ENCODE assay signal across 8 cellular contexts in the genomic region with DNA sequence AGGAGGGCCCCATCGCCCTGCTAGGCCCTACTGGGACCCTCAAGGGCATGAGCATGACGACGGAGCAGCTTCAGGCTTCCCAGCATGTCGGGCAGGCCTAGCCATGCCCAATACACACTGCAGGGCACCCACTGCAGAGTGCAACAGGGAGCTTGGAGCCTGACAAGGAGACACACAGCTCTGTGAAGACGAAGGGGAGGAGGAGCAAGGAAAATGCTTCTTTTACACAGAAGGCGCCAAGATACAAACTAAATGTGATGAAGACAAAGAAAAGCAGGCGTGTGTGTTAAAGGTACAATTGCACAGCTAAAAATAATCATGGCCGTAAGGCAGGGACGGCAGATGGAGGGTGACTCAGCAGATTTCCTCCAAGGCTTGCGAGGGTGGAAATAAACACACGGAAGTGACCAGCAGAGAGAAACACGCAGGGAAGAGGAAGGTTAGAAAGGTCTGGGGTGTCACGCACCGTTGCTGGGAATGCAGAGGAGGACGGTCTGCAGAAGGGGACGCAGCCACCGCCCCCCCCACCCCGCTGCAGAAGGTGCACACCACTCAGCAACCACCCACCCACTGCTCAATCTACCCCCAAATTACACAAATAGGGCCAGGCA.
DNase-seq lines count a peak whose midpoint lies in the region; ATAC-seq and TF ChIP-seq lines count a peak whose summit lies in the region.

No MANE protein-coding gene starts in this region.

- H3K9me2 ChIP-seq in SK-N-SH: no peaks in the 10 kb centered on the region

- H3K27ac ChIP-seq in SK-N-SH (ENCODE audit: low read depth in 2 of 2, low read length in 1 of 2): peak overlapping the region; percentile 75 to 86
- H3K27ac ChIP-seq in endodermal cell (ENCODE audit: low read depth, low read length): peak overlapping the region; percentile 84
- peak overlapping the region; percentile 56 for H3K27ac ChIP-seq in urinary bladder (ENCODE audit: low read depth)

- ATAC-seq in HG03571 (IDR thresholded peaks at IDR 0.05; ENCODE audit: unreplicated experiment) (no peak), GM18909 (IDR thresholded peaks at IDR 0.05; ENCODE audit: poor library complexity, unreplicated experiment) (no peak)

- peaks cover 16% of the 10 kb centered on the region for H4K20me1 ChIP-seq in SK-N-SH (ENCODE audit: insufficient read depth)

- H3K4me1 ChIP-seq in SK-N-SH (ENCODE audit: control insufficient read depth in 1 of 2, insufficient read depth in 2 of 2, low read depth in 1 of 2, low read length in 1 of 2) (peaks cover 35 to 51% of the 10 kb centered on the region in 2 experiments; a peak in 3 of 4 replicates), endodermal cell (ENCODE audit: control insufficient read depth, insufficient read depth, low read length) (peaks cover 14% of the 10 kb centered on the region), urinary bladder (ENCODE audit: insufficient read depth) (peaks cover 4% of the 10 kb centered on the region)

- H3F3A ChIP-seq in SK-N-SH (replicated peaks; ENCODE audit: insufficient read depth): peaks cover 35% of the 10 kb centered on the region

- POLR2A ChIA-PET in SK-N-SH (lab: Yijun Ruan, JAX): no interaction called here

- DNase-seq in AG10803 (ENCODE audit: low read depth) (peak; percentile 81), GM20000 (ENCODE audit: low spot score) (peak; percentile 68), SK-N-SH (no peak), endodermal cell (no peak), midbrain (lab: John Stamatoyannopoulos, UW) (peak; percentile 36)

- no peaks in the 10 kb centered on the region for H3K9me3 ChIP-seq in SK-N-SH
- no peaks in the 10 kb centered on the region for H3K9me3 ChIP-seq in endodermal cell (ENCODE audit: control insufficient read depth, low read length)

- peaks cover 6% of the 10 kb centered on the region for H3K36me3 Mint-ChIP-seq in endodermal cell (ENCODE audit: low read depth)

- CTCF ChIA-PET in SK-N-SH (lab: Yijun Ruan, JAX): interaction anchor here (0.7 kb wide), 1 partner anchor 15 kb away, joined by 3 read pairs; no protein-coding TSS in a partner anchor

- H3K4me3 ChIP-seq in AG10803 (ENCODE audit: low read length) (peak overlapping the region; percentile 28), SK-N-SH (ENCODE audit: low read depth in 2 of 2, low read length in 1 of 2) (no peak overlapping the region), endodermal cell (ENCODE audit: low read length) (no peak overlapping the region), urinary bladder (ENCODE audit: low read depth, low read length) (no peak overlapping the region)

- H3K79me2 ChIP-seq in SK-N-SH (ENCODE audit: insufficient read depth): peaks cover 90% of the 10 kb centered on the region

- peak overlapping the region; percentile 27 for H3K9ac ChIP-seq in SK-N-SH
- H3K9ac ChIP-seq in endodermal cell (ENCODE audit: extremely low read depth, low read length, poor library complexity, severe bottlenecking): no peak overlapping the region

- H3K27me3 ChIP-seq in SK-N-SH (ENCODE audit: insufficient read depth): no peaks in the 10 kb centered on the region
- no peaks in the 10 kb centered on the region for H3K27me3 ChIP-seq in endodermal cell (ENCODE audit: control insufficient read depth, insufficient read depth, low read length, poor library complexity, severe bottlenecking)

- H3K9me3 Mint-ChIP-seq in endodermal cell: no peaks in the 10 kb centered on the region

- peaks cover 50% of the 10 kb centered on the region for H3K4me1 Mint-ChIP-seq in endodermal cell

- H3K4me2 ChIP-seq in SK-N-SH: peak overlapping the region; percentile 51

- no peak for TF ChIP-seq CTCF in AG10803 (conservative IDR thresholded peaks at IDR 0.05; ENCODE audit: low read length)
- no peak for TF ChIP-seq CTCF in GM20000 (IDR thresholded peaks at IDR 0.05; ENCODE audit: extremely low read depth, missing control alignments)
- TF ChIP-seq CTCF in SK-N-SH (IDR thresholded peaks at IDR 0.05): no peak
- TF ChIP-seq CTCF in endodermal cell (conservative IDR thresholded peaks at IDR 0.05): no peak

- no peak overlapping the region for H2AFZ ChIP-seq in SK-N-SH (ENCODE audit: low read depth)

- H3K27ac Mint-ChIP-seq in endodermal cell: peak overlapping the region; percentile 31

- no peak for TF ChIP-seq RAD21 in SK-N-SH (IDR thresholded peaks at IDR 0.05; ENCODE audit: low read length)

- no peak for TF ChIP-seq EP300 in SK-N-SH (IDR thresholded peaks at IDR 0.05; ENCODE audit: borderline replicate concordance in 1 of 2, low read depth in 1 of 2, low read length in 1 of 2)

- WGBS in SK-N-SH (ENCODE audit: low lambda C conversion rate): 42% methylated on average over 15 of the region's 18 CpGs
- WGBS in endodermal cell (ENCODE audit: insufficient coverage in 1 of 2, insufficient read length in 1 of 2), 2 experiments: 90 to 94% methylated on average over 12 to 17 of the region's 18 CpGs
- 23% methylated on average over 18 of the region's 18 CpGs for WGBS in urinary bladder

- H3K27me3 Mint-ChIP-seq in endodermal cell (ENCODE audit: insufficient read depth): no peaks in the 10 kb centered on the region

- H3K4me3 Mint-ChIP-seq in endodermal cell: no peak overlapping the region

- no peaks in the 10 kb centered on the region for H3K36me3 ChIP-seq in SK-N-SH (replicated peaks in 1 of 2; ENCODE audit: control insufficient read depth in 1 of 2, insufficient read depth in 2 of 2, low read length in 1 of 2)
- H3K36me3 ChIP-seq in endodermal cell (ENCODE audit: control insufficient read depth, insufficient read depth, low read length): peaks cover 2% of the 10 kb centered on the region
- H3K36me3 ChIP-seq in urinary bladder (ENCODE audit: insufficient read depth): no peaks in the 10 kb centered on the region

TF ChIP-seq in SK-N-SH, 30 proteins besides CTCF, POLR2A, EP300 and RAD21:
- TF ChIP-seq MEF2A (IDR thresholded peaks at IDR 0.05; ENCODE audit: borderline replicate concordance, low read depth): 0 out of 2 replicates have a peak, but pooled peaks have one; percentile 39
- TF ChIP-seq, protein P1, sequence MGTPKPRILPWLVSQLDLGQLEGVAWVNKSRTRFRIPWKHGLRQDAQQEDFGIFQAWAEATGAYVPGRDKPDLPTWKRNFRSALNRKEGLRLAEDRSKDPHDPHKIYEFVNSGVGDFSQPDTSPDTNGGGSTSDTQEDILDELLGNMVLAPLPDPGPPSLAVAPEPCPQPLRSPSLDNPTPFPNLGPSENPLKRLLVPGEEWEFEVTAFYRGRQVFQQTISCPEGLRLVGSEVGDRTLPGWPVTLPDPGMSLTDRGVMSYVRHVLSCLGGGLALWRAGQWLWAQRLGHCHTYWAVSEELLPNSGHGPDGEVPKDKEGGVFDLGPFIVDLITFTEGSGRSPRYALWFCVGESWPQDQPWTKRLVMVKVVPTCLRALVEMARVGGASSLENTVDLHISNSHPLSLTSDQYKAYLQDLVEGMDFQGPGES (IDR thresholded peaks at IDR 0.05; ENCODE audit: low read depth, low read length): no peak
- TF ChIP-seq TCF12 (IDR thresholded peaks at IDR 0.05): peak; percentile 43; the same call in 1 of the 2 replicates
- TF ChIP-seq, protein P2, sequence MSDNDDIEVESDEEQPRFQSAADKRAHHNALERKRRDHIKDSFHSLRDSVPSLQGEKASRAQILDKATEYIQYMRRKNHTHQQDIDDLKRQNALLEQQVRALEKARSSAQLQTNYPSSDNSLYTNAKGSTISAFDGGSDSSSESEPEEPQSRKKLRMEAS (IDR thresholded peaks at IDR 0.05; ENCODE audit: low read depth): peak; percentile 61; the same call in 1 of the 2 replicates
- TF ChIP-seq GABPA (IDR thresholded peaks at IDR 0.05; ENCODE audit: low read depth): no peak
- TF ChIP-seq CHD2 (IDR thresholded peaks at IDR 0.05; ENCODE audit: low read length, partially characterized antibody): no peak
- peak; percentile 56; the same call in 1 of the 2 replicates for TF ChIP-seq YY1 (IDR thresholded peaks at IDR 0.05; ENCODE audit: low read depth)
- TF ChIP-seq POLR2AphosphoS5 (IDR thresholded peaks at IDR 0.05; ENCODE audit: low read depth, low read length): no peak
- peak; percentile 23; the same call in 1 of the 2 replicates for TF ChIP-seq FOSL2 (IDR thresholded peaks at IDR 0.05; ENCODE audit: borderline replicate concordance, low read depth)
- TF ChIP-seq GATA2 (CRISPR knock-in tag; IDR thresholded peaks at IDR 0.05): no peak
- 0 out of 2 replicates have a peak, but pooled peaks have one; percentile 22 for TF ChIP-seq ELF1 (IDR thresholded peaks at IDR 0.05)
- no peak for TF ChIP-seq SIN3A (IDR thresholded peaks at IDR 0.05; ENCODE audit: borderline replicate concordance, low read depth, low read length)

Comparison
In these comparisons a context has a peak if more than half of its experiments do, and no peak if none do; other contexts are left out.
1. DNase-seq: peak in AG10803 (single experiment), GM20000 (single experiment) and midbrain (single experiment); none in SK-N-SH (single experiment) and endodermal cell (single experiment).
2. Peak in every context shown above with its lines, with median percentiles within 50 percentile points of each other: H3K27ac ChIP-seq.